ENCODE assay signal across 8 cellular contexts in genomic region chr1:244835276-244836134, GRCh38. TPM values are rescaled to one million over a fixed set of nuclear protein-coding genes. Genes with fewer than 3 reads are reported as not detected.
DNase-seq lines count a peak whose midpoint lies in the region; ATAC-seq and TF ChIP-seq lines count a peak whose summit lies in the region.

Gene COX20, plus strand, starts transcription at chr1:244835658. Its CDS starts 57 bp downstream, at chr1:244835715.

- H3K36me3 ChIP-seq in HUES64 (ENCODE audit: insufficient read depth, low read length): peaks cover 21% of the 10 kb centered on the region

- H3K4me3 Mint-ChIP-seq in activated T-helper 1 cell treated with anti-CD3 and anti-CD28 coated beads, Interleukin-12 subunit alpha, Interleukin-12 subunit beta, Interleukin-2, Interleukin-4 antibody, amounts not matched to agents 30 ng/mL and 10 ng/mL and 1 ng/mL, durations not matched to agents 14 hours and 24 hours and 36 hours: peak within 1 kb of the TSS; percentile 96
- H3K4me3 Mint-ChIP-seq in naive thymus-derived CD8-positive, alpha-beta T cell: peak within 1 kb of the TSS; percentile 93 to 99 (median 96)

- H3K4me3 ChIP-seq in HUES64 (ENCODE audit: low read length): peak within 1 kb of the TSS; percentile 86

- intact Hi-C loops in activated T-helper 1 cell treated with anti-CD3 and anti-CD28 coated beads, Interleukin-12 subunit alpha, Interleukin-12 subunit beta, Interleukin-2, Interleukin-4 antibody, amounts not matched to agents 30 ng/mL and 10 ng/mL and 1 ng/mL, durations not matched to agents 14 hours and 24 hours and 36 hours (cut with micrococcal nuclease): loop anchor here (1.0 to 10.0 kb wide), 5 partner anchors 29 to 1731 kb away; partner anchors contain the start of genes CEP170, CNST, HNRNPU and SDCCAG8

- peak; percentile 59 for ATAC-seq in GM21515 (IDR thresholded peaks at IDR 0.05; ENCODE audit: unreplicated experiment)
- peak; percentile 63 for ATAC-seq in naive thymus-derived CD8-positive, alpha-beta T cell

- no peaks in the 10 kb centered on the region for H3K27me3 ChIP-seq in HUES64 (ENCODE audit: insufficient read depth, low read length)

- peak within 1 kb of the TSS; percentile 99 for H3K27ac Mint-ChIP-seq in activated T-helper 1 cell treated with anti-CD3 and anti-CD28 coated beads, Interleukin-12 subunit alpha, Interleukin-12 subunit beta, Interleukin-2, Interleukin-4 antibody, amounts not matched to agents 30 ng/mL and 10 ng/mL and 1 ng/mL, durations not matched to agents 14 hours and 24 hours and 36 hours
- H3K27ac Mint-ChIP-seq in naive thymus-derived CD8-positive, alpha-beta T cell: peak within 1 kb of the TSS; percentile 97 to 100 (median 100)

- POLR2A ChIA-PET in naive thymus-derived CD8-positive, alpha-beta T cell (lab: Charles Lee): interaction anchor here (0.6 to 23.9 kb wide), 23 partner anchors 19 to 1731 kb away, joined by 3 to 1109 read pairs (median 4); partner anchors contain the start of genes ADSS2, CATSPERE, CNST and DESI2

- H3K4me1 Mint-ChIP-seq in activated T-helper 1 cell treated with anti-CD3 and anti-CD28 coated beads, Interleukin-12 subunit alpha, Interleukin-12 subunit beta, Interleukin-2, Interleukin-4 antibody, amounts not matched to agents 30 ng/mL and 10 ng/mL and 1 ng/mL, durations not matched to agents 14 hours and 24 hours and 36 hours (ENCODE audit: low read depth): peaks cover 56% of the 10 kb centered on the region
- peaks cover 24 to 59% (median 49%) of the 10 kb centered on the region in 4 donors for H3K4me1 Mint-ChIP-seq in naive thymus-derived CD8-positive, alpha-beta T cell

- H3K4me1 ChIP-seq in HUES64 (ENCODE audit: insufficient read depth, low read length): peaks cover 27% of the 10 kb centered on the region

- no peaks in the 10 kb centered on the region for H3K27me3 Mint-ChIP-seq in activated T-helper 1 cell treated with anti-CD3 and anti-CD28 coated beads, Interleukin-12 subunit alpha, Interleukin-12 subunit beta, Interleukin-2, Interleukin-4 antibody, amounts not matched to agents 30 ng/mL and 10 ng/mL and 1 ng/mL, durations not matched to agents 14 hours and 24 hours and 36 hours (ENCODE audit: insufficient read depth)
- no peaks in the 10 kb centered on the region for H3K27me3 Mint-ChIP-seq in naive thymus-derived CD8-positive, alpha-beta T cell

- WGBS in HUES64: under 1% methylated on average over 76 of the region's 77 CpGs

- peak within 1 kb of the TSS; percentile 99 for H3K9ac ChIP-seq in HUES64 (ENCODE audit: low read depth, low read length)

- no peaks in the 10 kb centered on the region for H3K9me3 Mint-ChIP-seq in activated T-helper 1 cell treated with anti-CD3 and anti-CD28 coated beads, Interleukin-12 subunit alpha, Interleukin-12 subunit beta, Interleukin-2, Interleukin-4 antibody, amounts not matched to agents 30 ng/mL and 10 ng/mL and 1 ng/mL, durations not matched to agents 14 hours and 24 hours and 36 hours
- peaks cover 0 to 7% (median 0%) of the 10 kb centered on the region in 9 donors for H3K9me3 Mint-ChIP-seq in naive thymus-derived CD8-positive, alpha-beta T cell

- H3K36me3 Mint-ChIP-seq in activated T-helper 1 cell treated with anti-CD3 and anti-CD28 coated beads, Interleukin-12 subunit alpha, Interleukin-12 subunit beta, Interleukin-2, Interleukin-4 antibody, amounts not matched to agents 30 ng/mL and 10 ng/mL and 1 ng/mL, durations not matched to agents 14 hours and 24 hours and 36 hours (ENCODE audit: low read depth): peaks cover 34% of the 10 kb centered on the region
- peaks cover 8 to 29% (median 17%) of the 10 kb centered on the region in 3 donors for H3K36me3 Mint-ChIP-seq in naive thymus-derived CD8-positive, alpha-beta T cell

- no peaks in the 10 kb centered on the region for H3K9me3 ChIP-seq in HUES64 (ENCODE audit: insufficient read depth, low read depth, low read length)

- H3K27ac ChIP-seq in HUES64 (ENCODE audit: low read depth, low read length): peak within 1 kb of the TSS; percentile 99

- DNase-seq in DMS153 (lab: John Stamatoyannopoulos, UW) (peak; percentile 94), fibroblast of gingiva (ENCODE audit: low read depth) (peak; percentile 92)
- DNase-seq in activated T-helper 1 cell treated with anti-CD3 and anti-CD28 coated beads, Interleukin-12 subunit alpha, Interleukin-12 subunit beta, Interleukin-2, Interleukin-4 antibody, amounts not matched to agents 30 ng/mL and 10 ng/mL and 1 ng/mL, durations not matched to agents 14 hours and 24 hours and 36 hours (ENCODE audit: low spot score): peak; percentile 85
- peak; percentile 80 to 98 (median 90) for DNase-seq in naive thymus-derived CD8-positive, alpha-beta T cell
- peak; percentile 82 to 99 (median 92) for DNase-seq in stimulated activated naive CD4-positive, alpha-beta T cell (lab: John Stamatoyannopoulos, UW)

TF ChIP-seq in PFSK-1, 5 proteins besides CTCF, POLR2A, EP300 and RAD21:
- TF ChIP-seq SIN3A (IDR thresholded peaks at IDR 0.05; ENCODE audit: borderline replicate concordance, insufficient read depth, low read length) (peak; percentile 64; the same call in 1 of the 2 replicates), FOXP2 (optimal IDR thresholded peaks at IDR 0.05; ENCODE audit: borderline replicate concordance, extremely low read depth, extremely low read length, insufficient read depth) (peak; percentile 9), POLR2AphosphoS5 (IDR thresholded peaks at IDR 0.05; ENCODE audit: low read depth, low read length) (no peak; the same call in none of the 2 replicates)

RNA-seq across cellular contexts. Expression of gene COX20, which starts in this region (rescaled TPM):
- polyA plus RNA-seq in HUES64 (2013, experiment 1 of 2): 27.5 TPM
- polyA plus RNA-seq in HUES64 (2013, experiment 2 of 2): 27.3 TPM
- 14.2 TPM for polyA plus RNA-seq in PFSK-1 (2012; ENCODE audit: insufficient read length, low read depth)
- 27.4 and 27.6 TPM in 2 replicates for total RNA-seq in activated T-helper 1 cell treated with anti-CD3 and anti-CD28 coated beads, Interleukin-12 subunit alpha, Interleukin-12 subunit beta, Interleukin-2, Interleukin-4 antibody, amounts not matched to agents 30 ng/mL and 10 ng/mL and 1 ng/mL, durations not matched to agents 14 hours and 24 hours and 36 hours
- total RNA-seq in naive thymus-derived CD8-positive, alpha-beta T cell: 10 to 100 TPM; 35.8 to 36.8 TPM
- polyA plus RNA-seq in naive thymus-derived CD8-positive, alpha-beta T cell: 10 to 100 TPM; 31.4 to 52.6 (median 49.3) TPM

Comparison
In these comparisons a context has a peak if more than half of its experiments do, and no peak if none do; other contexts are left out.
1. Peak in every context shown above with its lines: DNase-seq, ATAC-seq, H3K4me3 ChIP-seq and H3K27ac ChIP-seq.